In genomic region chr7:1220000-1220726, GRCh38 we compare ENCODE assay signal across 23 cellular contexts. TPM values are rescaled to one million over a fixed set of nuclear protein-coding genes. Genes with fewer than 3 reads are reported as not detected.
DNase-seq lines count a peak whose midpoint lies in the region; ATAC-seq, FAIRE-seq and TF ChIP-seq lines count a peak whose summit lies in the region.
"Had no signal": no experiment of that assay in that cellular context is flagged by ENCODE, and none has a peak within 500 bp of the region (broad histone marks: within the 10 kb centered on the region; RNA-seq: fewer than 3 reads in every experiment).

No MANE protein-coding gene starts in this region.

- TF ChIP-seq CTCF in HepG2 (CRISPR knock-in tag; IDR thresholded peaks at IDR 0.05) (no peak), right lobe of liver (IDR thresholded peaks at IDR 0.05) (no peak), astrocyte (IDR thresholded peaks at IDR 0.05; ENCODE audit: insufficient read depth, low read depth, low read length) (no peak), osteoblast (IDR thresholded peaks at IDR 0.05; ENCODE audit: extremely low read depth, low read depth, low read length) (no peak), tibial nerve (IDR thresholded peaks at IDR 0.05) (no peak)

- TF ChIP-seq POLR2A in HepG2 (IDR thresholded peaks at IDR 0.05; ENCODE audit: insufficient read depth in 1 of 2, low read depth in 2 of 2, low read length in 2 of 2): no peak
- no peak for TF ChIP-seq POLR2A in right lobe of liver (IDR thresholded peaks at IDR 0.05)
- TF ChIP-seq POLR2A in tibial nerve (IDR thresholded peaks at IDR 0.05): no peak

- H3K36me3 Mint-ChIP-seq in astrocyte (ENCODE audit: low read depth, unreplicated experiment): no peaks in the 10 kb centered on the region
- H3K36me3 Mint-ChIP-seq: CD4-positive, CD25-positive, alpha-beta regulatory T cell had no signal

- H2AFZ ChIP-seq in HepG2 (ENCODE audit: low read length): no peak overlapping the region
- no peak overlapping the region for H2AFZ ChIP-seq in astrocyte (ENCODE audit: low read depth, low read length)
- H2AFZ ChIP-seq in osteoblast (ENCODE audit: low read length): no peak overlapping the region

- ATAC-seq in HepG2 (no peak), right lobe of liver (no peak), HG03159 (IDR thresholded peaks at IDR 0.05; ENCODE audit: unreplicated experiment) (no peak)
- ATAC-seq: GM12878 had no signal

- DNase-seq in HepG2 (ENCODE audit: low spot score): no peak
- no peak for DNase-seq in right lobe of liver
- DNase-seq in astrocyte (ENCODE audit: low read depth): no peak
- peak; percentile 19 for DNase-seq in osteoblast (ENCODE audit: insufficient read length, low spot score, missing footprints)
- no peak for DNase-seq in tibial nerve (ENCODE audit: low spot score in 2 of 2)
- DNase-seq: ACHN; BE2C; C1 segment of cervical spinal cord; CD4-positive, CD25-positive, alpha-beta regulatory T cell; CD8-positive, alpha-beta memory T cell; COR-L47; DMS 273 treated with DMSO at 0.1 percent for 48 hours; DMS53; DND-41; EL; GOT3; IMR-90 had no signal

- in situ Hi-C loops in HepG2 (cut with HindIII; ENCODE audit: extremely low pct_ligation_motif_present, low pct_unique_long_range_greater_than_20kb): loop anchor here (10.0 kb wide), 1 partner anchor 175 kb away; no protein-coding TSS in a partner anchor

- intact Hi-C loops in HepG2 (cut with micrococcal nuclease; ENCODE audit: unreplicated experiment): no loop called here
- intact Hi-C loops in right lobe of liver (cut with DNase I): loop anchor here in 1 of 2 donors (10.0 kb wide), 1 partner anchor 185 kb away; no protein-coding TSS in a partner anchor

- H3K4me3 ChIP-seq in HepG2 (replicated peaks in 1 of 3; ENCODE audit: insufficient read depth in 1 of 3, low read depth in 2 of 3, low read length in 3 of 3): no peak overlapping the region
- H3K4me3 ChIP-seq in right lobe of liver: no peak overlapping the region
- no peak overlapping the region for H3K4me3 ChIP-seq in astrocyte (ENCODE audit: insufficient read depth, low read depth, low read length)
- H3K4me3 ChIP-seq in osteoblast (ENCODE audit: insufficient read depth, low read length): no peak overlapping the region
- no peak overlapping the region for H3K4me3 ChIP-seq in tibial nerve
- H3K4me3 ChIP-seq: GM12878, HAP-1 had no signal

- no peak overlapping the region for H3K4me2 ChIP-seq in HepG2 (ENCODE audit: low read depth, low read length)
- H3K4me2 ChIP-seq in astrocyte (ENCODE audit: low read length): no peak overlapping the region
- no peak overlapping the region for H3K4me2 ChIP-seq in osteoblast (ENCODE audit: insufficient read depth, low read length)

- H3K9me3 Mint-ChIP-seq in astrocyte (ENCODE audit: unreplicated experiment): peaks cover 3% of the 10 kb centered on the region

- H3K4me1 ChIP-seq in HepG2 (ENCODE audit: insufficient read depth, low read length): no peaks in the 10 kb centered on the region
- H3K4me1 ChIP-seq in right lobe of liver: no peaks in the 10 kb centered on the region
- no peaks in the 10 kb centered on the region for H3K4me1 ChIP-seq in astrocyte (ENCODE audit: insufficient read depth, low read length)
- H3K4me1 ChIP-seq in osteoblast (ENCODE audit: insufficient read depth, low read length): no peaks in the 10 kb centered on the region
- H3K4me1 ChIP-seq in tibial nerve: peaks cover 0 to 13% (median 6%) of the 10 kb centered on the region in 4 donors
- H3K4me1 ChIP-seq: BE2C had no signal

- H3K4me3 Mint-ChIP-seq in astrocyte (ENCODE audit: unreplicated experiment): no peak overlapping the region
- H3K4me3 Mint-ChIP-seq: CD4-positive, CD25-positive, alpha-beta regulatory T cell; CD8-positive, alpha-beta memory T cell had no signal

- peaks cover 56% of the 10 kb centered on the region for H3K27me3 Mint-ChIP-seq in astrocyte (ENCODE audit: low read depth, unreplicated experiment)

- H3K27ac Mint-ChIP-seq in astrocyte (ENCODE audit: unreplicated experiment): peak overlapping the region; percentile 12
- H3K27ac Mint-ChIP-seq: CD4-positive, CD25-positive, alpha-beta regulatory T cell; CD8-positive, alpha-beta memory T cell had no signal

- H3K9me3 ChIP-seq in HepG2 (ENCODE audit: low read length): no peaks in the 10 kb centered on the region
- H3K9me3 ChIP-seq in right lobe of liver: no peaks in the 10 kb centered on the region
- H3K9me3 ChIP-seq in astrocyte (ENCODE audit: insufficient read depth, low read depth, low read length): no peaks in the 10 kb centered on the region
- H3K9me3 ChIP-seq in osteoblast (ENCODE audit: low read depth, low read length): no peaks in the 10 kb centered on the region
- H3K9me3 ChIP-seq in tibial nerve: no peaks in the 10 kb centered on the region
- H3K9me3 ChIP-seq: BE2C, HAP-1 had no signal

- H3K27me3 ChIP-seq in HepG2 (ENCODE audit: control insufficient read depth in 1 of 2, insufficient read depth in 2 of 2, low read length in 2 of 2) (peaks cover 6 to 68% of the 10 kb centered on the region in 2 experiments), right lobe of liver (peaks cover 4 to 14% of the 10 kb centered on the region in 2 donors), astrocyte (ENCODE audit: insufficient read depth, low read length) (peaks cover 47% of the 10 kb centered on the region), osteoblast (ENCODE audit: insufficient read depth, low read length) (peaks cover 42% of the 10 kb centered on the region), tibial nerve (peaks cover 0 to 98% of the 10 kb centered on the region in 2 donors)

- H4K20me1 ChIP-seq in HepG2 (ENCODE audit: insufficient read depth, low read length): no peaks in the 10 kb centered on the region
- no peaks in the 10 kb centered on the region for H4K20me1 ChIP-seq in astrocyte (ENCODE audit: insufficient read depth, low read length)
- no peaks in the 10 kb centered on the region for H4K20me1 ChIP-seq in osteoblast (ENCODE audit: insufficient read depth, low read length)

- no peak overlapping the region for H3K27ac ChIP-seq in HepG2 (ENCODE audit: extremely low read length, insufficient read depth, low read length)
- H3K27ac ChIP-seq in right lobe of liver: no peak overlapping the region
- H3K27ac ChIP-seq in astrocyte (ENCODE audit: low read depth, low read length): no peak overlapping the region
- H3K27ac ChIP-seq in osteoblast (ENCODE audit: low read depth, low read length): no peak overlapping the region
- no peak overlapping the region for H3K27ac ChIP-seq in tibial nerve
- H3K27ac ChIP-seq: HL-60 had no signal

- H3K79me2 ChIP-seq in HepG2 (ENCODE audit: insufficient read depth, low read length) (no peaks in the 10 kb centered on the region), astrocyte (ENCODE audit: insufficient read depth, low read length) (no peaks in the 10 kb centered on the region), osteoblast (ENCODE audit: insufficient read depth, low read length) (no peaks in the 10 kb centered on the region)

- no peak for TF ChIP-seq EP300 in HepG2 (IDR thresholded peaks at IDR 0.05; ENCODE audit: low read depth in 2 of 2, low read length in 2 of 2)
- TF ChIP-seq EP300 in HepG2 (CRISPR knock-in tag; IDR thresholded peaks at IDR 0.05; ENCODE audit: borderline replicate concordance): no peak
- no peak for TF ChIP-seq EP300 in tibial nerve (IDR thresholded peaks at IDR 0.05)

- H3K36me3 ChIP-seq in HepG2 (replicated peaks in 1 of 2; ENCODE audit: control insufficient read depth in 1 of 2, insufficient read depth in 2 of 2, low read length in 2 of 2) (no peaks in the 10 kb centered on the region), right lobe of liver (no peaks in the 10 kb centered on the region), astrocyte (ENCODE audit: insufficient read depth, low read length) (no peaks in the 10 kb centered on the region), osteoblast (ENCODE audit: insufficient read depth, low read length) (no peaks in the 10 kb centered on the region), tibial nerve (no peaks in the 10 kb centered on the region)
- H3K36me3 ChIP-seq: BE2C, HAP-1 had no signal

- POLR2A ChIA-PET in HepG2 (lab: Yijun Ruan, JAX): no interaction called here

- H3K9ac ChIP-seq in HepG2 (ENCODE audit: insufficient read depth, low read depth, low read length) (no peak overlapping the region), astrocyte (ENCODE audit: low read length) (no peak overlapping the region)

- no peak for FAIRE-seq in HepG2 (lab: Jason Lieb, UNC)
- no peak for FAIRE-seq in astrocyte (lab: Jason Lieb, UNC)
- FAIRE-seq: A204.1, GM12878 had no signal

- CTCF ChIA-PET in HepG2 (lab: Yijun Ruan, JAX; ENCODE audit: low intra/inter-chr PET ratio, low total read pairs): no interaction called here

- no TSS peak for BruUV-seq in HepG2 (replicated peaks; lab: Mats Ljungman, UMichigan)

- no peaks in the 10 kb centered on the region for H3K4me1 Mint-ChIP-seq in astrocyte (ENCODE audit: low read depth, unreplicated experiment)
- H3K4me1 Mint-ChIP-seq: CD8-positive, alpha-beta memory T cell had no signal

- TF ChIP-seq RAD21 in HepG2 (CRISPR knock-in tag; IDR thresholded peaks at IDR 0.05): no peak

- 20% methylated on average over 13 of the region's 13 CpGs for WGBS in HepG2 (ENCODE audit: low lambda C conversion rate)
- 42% methylated on average over 12 of the region's 13 CpGs for WGBS in right lobe of liver (ENCODE audit: insufficient coverage, low coverage, low lambda C conversion rate, missing lambda C conversion rate)
- 57 to 59% methylated on average over 13 of the region's 13 CpGs for WGBS in tibial nerve, 2 donors

RNA-seq across cellular contexts. Expression of gene UNCX, which starts 12.5 kb away (rescaled TPM):
- not detected in 2 replicates for total RNA-seq in HepG2 (2016; rRNA removed; fragmentation: Illumina TruSeq; extraction: Trizol)
- total RNA-seq in HepG2 (2016; cell fraction: cytosol; rRNA removed; fragmentation: Illumina TruSeq; extraction: Trizol; ENCODE audit: low read depth): not detected in 2 replicates
- total RNA-seq in HepG2 (2016; cell fraction: insoluble cytoplasmic fraction; rRNA removed; fragmentation: Illumina TruSeq; extraction: Trizol): not detected in 2 replicates
- not detected in 2 replicates for total RNA-seq in HepG2 (2016; cell fraction: membrane; rRNA removed; fragmentation: Illumina TruSeq; extraction: Trizol)
- total RNA-seq in HepG2 (2016; cell fraction: nucleus; rRNA removed; fragmentation: Illumina TruSeq; extraction: Trizol): not detected in 2 replicates
- not detected in 2 replicates for polyA plus RNA-seq in HepG2 (2011; rRNA removed)
- polyA plus RNA-seq in HepG2 (2011; cell fraction: cytosol; rRNA removed): not detected in 2 replicates
- polyA plus RNA-seq in HepG2 (2011; cell fraction: nucleus; rRNA removed): not detected in 2 replicates
- polyA plus RNA-seq in HepG2 (2012): not detected in 2 replicates
- polyA plus RNA-seq in HepG2 (2016; cell fraction: cytosol; fragmentation: Illumina TruSeq; extraction: Trizol; ENCODE audit: low read depth): not detected in 2 replicates
- not detected in 2 replicates for polyA plus RNA-seq in HepG2 (2016; cell fraction: insoluble cytoplasmic fraction; fragmentation: Illumina TruSeq; extraction: Trizol; ENCODE audit: low read depth)
- not detected in 2 replicates for polyA plus RNA-seq in HepG2 (2016; cell fraction: membrane; fragmentation: Illumina TruSeq; extraction: Trizol; ENCODE audit: low read depth)
- polyA plus RNA-seq in HepG2 (2016; cell fraction: nucleus; fragmentation: Illumina TruSeq; extraction: Trizol; ENCODE audit: insufficient read depth, low read depth): not detected in 2 replicates
- not detected in 2 replicates for polyA minus RNA-seq in HepG2 (2011; rRNA and poly(A)+ RNA removed; ENCODE audit: low replicate concordance)
- not detected in 2 replicates for polyA minus RNA-seq in HepG2 (2011; cell fraction: cytosol; rRNA and poly(A)+ RNA removed)
- not detected in 2 replicates for polyA minus RNA-seq in HepG2 (2011; cell fraction: nucleus; rRNA and poly(A)+ RNA removed)
- total RNA-seq in right lobe of liver: not detected
- total RNA-seq in astrocyte: not detected in 2 replicates
- not detected in 2 replicates for total RNA-seq in osteoblast
- not detected for total RNA-seq in tibial nerve
- total RNA-seq: CD4-positive, CD25-positive, alpha-beta regulatory T cell; CD8-positive, alpha-beta memory T cell; GM12878; HT1080; IMR-90 had no signal
- polyA plus RNA-seq: CD4-positive, CD25-positive, alpha-beta regulatory T cell; CD8-positive, alpha-beta memory T cell; GM12878; IMR-90 had no signal
